ENCODE assay signal across 1 cellular context in the genomic region with DNA sequence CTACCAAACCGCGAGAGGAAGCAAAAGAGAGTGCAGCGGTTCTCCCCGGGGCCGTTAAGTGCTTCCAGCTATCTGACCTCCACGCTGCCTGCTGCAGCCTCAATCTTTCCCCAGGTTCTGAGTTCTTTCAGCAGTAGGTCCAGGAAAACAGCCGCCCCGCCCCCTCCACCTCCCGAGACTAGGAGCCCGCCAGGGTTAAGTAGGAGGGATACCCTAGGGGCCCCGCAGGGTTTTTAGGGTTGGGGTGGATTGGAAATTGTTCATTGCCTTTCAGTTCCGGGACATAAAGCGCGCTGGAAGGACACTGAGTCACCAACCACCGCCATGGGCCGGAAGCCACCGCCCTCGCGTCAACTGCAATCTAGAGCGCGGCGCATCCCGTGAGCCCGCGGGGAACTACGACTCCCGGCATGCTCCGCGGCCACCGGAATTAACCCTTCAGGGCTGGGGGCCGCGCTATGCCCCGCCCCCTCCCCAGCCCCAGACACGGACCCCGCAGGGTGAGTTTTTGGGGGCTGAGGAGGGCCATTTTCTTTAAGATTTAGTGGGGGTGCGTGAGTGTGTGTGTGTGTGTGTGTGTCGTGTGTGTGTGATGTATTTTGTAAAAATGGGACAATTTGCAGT.
TF ChIP-seq lines count a peak whose summit lies in the region.

Gene MYL6B (plus strand): TSS at position 456 of the 624 bp plus-strand sequence. CDS start 1,332 bp downstream, outside the sequence.

TF ChIP-seq in GM23338, 12 proteins besides CTCF, POLR2A, EP300 and RAD21:
- TF ChIP-seq POLR2AphosphoS5 (IDR thresholded peaks at IDR 0.05; ENCODE audit: low read depth) (peak; percentile 83), ETS1 (IDR thresholded peaks at IDR 0.05) (peak; percentile 90), ZNF331 (CRISPR knock-in tag; IDR thresholded peaks at IDR 0.05; ENCODE audit: low read depth) (no peak), CREB1 (CRISPR knock-in tag; IDR thresholded peaks at IDR 0.05; ENCODE audit: low read depth) (peak; percentile 42; the same call in 1 of the 2 replicates), EZH2 (IDR thresholded peaks at IDR 0.05; ENCODE audit: low read depth, unreplicated experiment) (no peak), STAT1 (IDR thresholded peaks at IDR 0.05; ENCODE audit: unreplicated experiment) (no peak), JUNB (IDR thresholded peaks at IDR 0.05; ENCODE audit: unreplicated experiment) (no peak), ZNF462 (CRISPR knock-in tag; IDR thresholded peaks at IDR 0.05) (no peak), ZNF114 (CRISPR knock-in tag; IDR thresholded peaks at IDR 0.05) (no peak), EZH2phosphoT487 (IDR thresholded peaks at IDR 0.05; ENCODE audit: unreplicated experiment) (no peak), NANOG (IDR thresholded peaks at IDR 0.05; ENCODE audit: borderline replicate concordance) (no peak)
- TF ChIP-seq, protein P1, sequence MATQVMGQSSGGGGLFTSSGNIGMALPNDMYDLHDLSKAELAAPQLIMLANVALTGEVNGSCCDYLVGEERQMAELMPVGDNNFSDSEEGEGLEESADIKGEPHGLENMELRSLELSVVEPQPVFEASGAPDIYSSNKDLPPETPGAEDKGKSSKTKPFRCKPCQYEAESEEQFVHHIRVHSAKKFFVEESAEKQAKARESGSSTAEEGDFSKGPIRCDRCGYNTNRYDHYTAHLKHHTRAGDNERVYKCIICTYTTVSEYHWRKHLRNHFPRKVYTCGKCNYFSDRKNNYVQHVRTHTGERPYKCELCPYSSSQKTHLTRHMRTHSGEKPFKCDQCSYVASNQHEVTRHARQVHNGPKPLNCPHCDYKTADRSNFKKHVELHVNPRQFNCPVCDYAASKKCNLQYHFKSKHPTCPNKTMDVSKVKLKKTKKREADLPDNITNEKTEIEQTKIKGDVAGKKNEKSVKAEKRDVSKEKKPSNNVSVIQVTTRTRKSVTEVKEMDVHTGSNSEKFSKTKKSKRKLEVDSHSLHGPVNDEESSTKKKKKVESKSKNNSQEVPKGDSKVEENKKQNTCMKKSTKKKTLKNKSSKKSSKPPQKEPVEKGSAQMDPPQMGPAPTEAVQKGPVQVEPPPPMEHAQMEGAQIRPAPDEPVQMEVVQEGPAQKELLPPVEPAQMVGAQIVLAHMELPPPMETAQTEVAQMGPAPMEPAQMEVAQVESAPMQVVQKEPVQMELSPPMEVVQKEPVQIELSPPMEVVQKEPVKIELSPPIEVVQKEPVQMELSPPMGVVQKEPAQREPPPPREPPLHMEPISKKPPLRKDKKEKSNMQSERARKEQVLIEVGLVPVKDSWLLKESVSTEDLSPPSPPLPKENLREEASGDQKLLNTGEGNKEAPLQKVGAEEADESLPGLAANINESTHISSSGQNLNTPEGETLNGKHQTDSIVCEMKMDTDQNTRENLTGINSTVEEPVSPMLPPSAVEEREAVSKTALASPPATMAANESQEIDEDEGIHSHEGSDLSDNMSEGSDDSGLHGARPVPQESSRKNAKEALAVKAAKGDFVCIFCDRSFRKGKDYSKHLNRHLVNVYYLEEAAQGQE (IDR thresholded peaks at IDR 0.05; ENCODE audit: unreplicated experiment), result no peak
